In genomic region chr11:20081336-20081735, GRCh38 we compare ENCODE assay signal across 19 cellular contexts.
DNase-seq lines count a peak whose midpoint lies in the region; TF ChIP-seq lines count a peak whose summit lies in the region.
"Had no signal": no experiment of that assay in that cellular context is flagged by ENCODE, and none has a peak within 500 bp of the region (broad histone marks: within the 10 kb centered on the region; RNA-seq: fewer than 3 reads in every experiment).

No MANE protein-coding gene starts in this region.

- TF ChIP-seq POLR2A in esophagus muscularis mucosa (IDR thresholded peaks at IDR 0.05; ENCODE audit: low read depth): no peak

- H3K27ac ChIP-seq in WERI-Rb-1: peak overlapping the region; percentile 60
- H3K27ac ChIP-seq in esophagus muscularis mucosa (replicated peaks in 1 of 4): no peak overlapping the region
- H3K27ac ChIP-seq: A549; BLaER1 treated with 17β-estradiol and CSF1 and Interleukin-3, amounts not matched to agents 10 nM and 100 nM had no signal

- peak; percentile 56 for DNase-seq in D341Med (ENCODE audit: low spot score)
- DNase-seq in NCI-H524 treated with DMSO at 0.1 percent for 48 hours (lab: John Stamatoyannopoulos, UW): peak; percentile 19
- DNase-seq in WERI-Rb-1: peak; percentile 59
- DNase-seq in NCI-H146 (lab: John Stamatoyannopoulos, UW): no peak
- no peak for DNase-seq in DMS79 (lab: John Stamatoyannopoulos, UW)
- DNase-seq in esophagus muscularis mucosa (ENCODE audit: extremely low spot score): no peak
- DNase-seq: 8988T; ACHN; AML-193; BE2C; CD4-positive, alpha-beta T cell; CD8-positive, alpha-beta memory T cell; DMS79 treated with DMSO at 0.1 percent for 48 hours; GF-D8; GOT3; HFFc6 had no signal

- H3K27me3 ChIP-seq in WERI-Rb-1 (ENCODE audit: insufficient read depth, low read depth, severe bottlenecking) (no peaks in the 10 kb centered on the region), esophagus muscularis mucosa (no peaks in the 10 kb centered on the region)
- H3K27me3 ChIP-seq: BE2C; BLaER1 treated with 17β-estradiol and CSF1 and Interleukin-3, amounts not matched to agents 10 nM and 100 nM had no signal

- H3K4me3 ChIP-seq in WERI-Rb-1 (ENCODE audit: low read depth, low read length) (no peak overlapping the region), esophagus muscularis mucosa (no peak overlapping the region)
- H3K4me3 ChIP-seq: A549; BLaER1 treated with 17β-estradiol and CSF1 and Interleukin-3, amounts not matched to agents 10 nM and 100 nM; HAP-1 had no signal

- TF ChIP-seq CTCF in WERI-Rb-1 (IDR thresholded peaks at IDR 0.05; ENCODE audit: low read depth, low read length) (no peak), esophagus muscularis mucosa (IDR thresholded peaks at IDR 0.05) (no peak)

- intact Hi-C loops in esophagus muscularis mucosa (cut with DNase I): no loop called here

- WGBS in esophagus muscularis mucosa: 95% methylated on average over 4 of the region's 4 CpGs

- TF ChIP-seq EP300 in esophagus muscularis mucosa (IDR thresholded peaks at IDR 0.05): no peak

- H3K4me1 ChIP-seq in esophagus muscularis mucosa: no peaks in the 10 kb centered on the region
- H3K4me1 ChIP-seq: A549, BE2C, HAP-1 had no signal

- H3K36me3 ChIP-seq in WERI-Rb-1 (peaks cover 85% of the 10 kb centered on the region), esophagus muscularis mucosa (peaks cover 48 to 100% (median 92%) of the 10 kb centered on the region in 4 donors)
- H3K36me3 ChIP-seq: BE2C; BLaER1 treated with 17β-estradiol and CSF1 and Interleukin-3, amounts not matched to agents 10 nM and 100 nM; HAP-1 had no signal

- no peaks in the 10 kb centered on the region for H3K9me3 ChIP-seq in WERI-Rb-1 (ENCODE audit: severe bottlenecking)
- H3K9me3 ChIP-seq in esophagus muscularis mucosa: no peaks in the 10 kb centered on the region
- H3K9me3 ChIP-seq: A549; BE2C; BLaER1 treated with 17β-estradiol and CSF1 and Interleukin-3, amounts not matched to agents 10 nM and 100 nM; HAP-1 had no signal

Comparison
In these comparisons a context has a peak if more than half of its experiments do, and no peak if none do; other contexts are left out.
1. DNase-seq: peak in D341Med (single experiment), NCI-H524 treated with DMSO at 0.1 percent for 48 hours (single experiment) and WERI-Rb-1 (single experiment); none in NCI-H146 (single experiment), DMS79 (single experiment) and esophagus muscularis mucosa (single experiment).